In genomic region chr15:89822951-89823701, GRCh38 we compare ENCODE assay signal across 12 cellular contexts. TPM values are rescaled to one million over a fixed set of nuclear protein-coding genes. Genes with fewer than 3 reads are reported as not detected.
DNase-seq lines count a peak whose midpoint lies in the region; ATAC-seq and TF ChIP-seq lines count a peak whose summit lies in the region.
"Had no signal": no experiment of that assay in that cellular context is flagged by ENCODE, and none has a peak within 500 bp of the region (broad histone marks: within the 10 kb centered on the region; RNA-seq: fewer than 3 reads in every experiment).

No MANE protein-coding gene starts in this region.

- no peaks in the 10 kb centered on the region for H3K4me1 ChIP-seq in CD4-positive, alpha-beta memory T cell (ENCODE audit: insufficient read depth, low read length)

- no peak overlapping the region for H3K27ac ChIP-seq in CD4-positive, alpha-beta memory T cell (ENCODE audit: low read depth, low read length)
- H3K27ac ChIP-seq: neural progenitor cell had no signal

- peak overlapping the region; percentile 36 for H3K4me3 Mint-ChIP-seq in HFFc6
- no peak overlapping the region for H3K4me3 Mint-ChIP-seq in CD4-positive, alpha-beta memory T cell
- H3K4me3 Mint-ChIP-seq: neural progenitor cell had no signal

- DNase-seq in A172 (ENCODE audit: low spot score) (peak; percentile 65), HFFc6 (peak; percentile 51), SW480 (ENCODE audit: low spot score) (peak; percentile 9), foreskin fibroblast (peak; percentile 76 to 83), DMS53 treated with DMSO at 0.1 percent for 48 hours (lab: John Stamatoyannopoulos, UW; ENCODE audit: unreplicated experiment) (no peak), HPDE6-E6E7 (ENCODE audit: extremely low spot score) (no peak)
- no peak for DNase-seq in CD4-positive, alpha-beta memory T cell
- DNase-seq: activated CD8-positive, alpha-beta memory T cell treated with anti-CD3 and anti-CD28 coated beads, Interleukin-2, amount 50 U/mL, for 48 hours; NCI-H1417; stimulated activated CD4-positive, alpha-beta T cell treated with anti-CD3 and anti-CD28 coated beads, Interleukin-4, amount 100 ng/mL, for 24 hours had no signal

- H3K4me3 ChIP-seq in foreskin fibroblast (ENCODE audit: low read depth in 1 of 2, low read length in 2 of 2) = no peak overlapping the region
- no peak overlapping the region for H3K4me3 ChIP-seq in CD4-positive, alpha-beta memory T cell (ENCODE audit: low read length in 2 of 2)
- H3K4me3 ChIP-seq: neural progenitor cell had no signal

- no peaks in the 10 kb centered on the region for H3K36me3 ChIP-seq in CD4-positive, alpha-beta memory T cell (ENCODE audit: insufficient read depth, low read length)
- H3K36me3 ChIP-seq: neural progenitor cell had no signal

- ATAC-seq in HG02938 (IDR thresholded peaks at IDR 0.05; ENCODE audit: unreplicated experiment) = no peak

- TF ChIP-seq CTCF in HFFc6 (IDR thresholded peaks at IDR 0.05) (no peak), foreskin fibroblast (IDR thresholded peaks at IDR 0.05; ENCODE audit: low read depth, low read length) (no peak)

- CTCF ChIA-PET in CD4-positive, alpha-beta memory T cell (lab: Charles Lee; ENCODE audit: partially characterized antibody) = no interaction called here

- intact Hi-C loops in CD4-positive, alpha-beta memory T cell (cut with micrococcal nuclease) = no loop called here

- H3K27me3 ChIP-seq in CD4-positive, alpha-beta memory T cell (ENCODE audit: insufficient read depth, low read length) = no peaks in the 10 kb centered on the region

- H3K27me3 Mint-ChIP-seq in HFFc6 (ENCODE audit: insufficient read depth) = no peaks in the 10 kb centered on the region; the same call in 1 of the 2 replicates
- H3K27me3 Mint-ChIP-seq in CD4-positive, alpha-beta memory T cell = peaks cover 2 to 6% of the 10 kb centered on the region in 2 donors

- H3K4me1 Mint-ChIP-seq in HFFc6 (ENCODE audit: low read depth) = peaks cover 76% of the 10 kb centered on the region
- H3K4me1 Mint-ChIP-seq in CD4-positive, alpha-beta memory T cell = no peaks in the 10 kb centered on the region

- H3K27ac Mint-ChIP-seq in HFFc6 = peak overlapping the region; percentile 85
- no peak overlapping the region for H3K27ac Mint-ChIP-seq in CD4-positive, alpha-beta memory T cell

- H3K9me3 ChIP-seq in CD4-positive, alpha-beta memory T cell (ENCODE audit: control insufficient read depth in 1 of 2, low read length in 2 of 2) = no peaks in the 10 kb centered on the region

- H3K9me3 Mint-ChIP-seq in HFFc6 = no peaks in the 10 kb centered on the region
- H3K9me3 Mint-ChIP-seq in CD4-positive, alpha-beta memory T cell = no peaks in the 10 kb centered on the region
- H3K9me3 Mint-ChIP-seq: neural progenitor cell had no signal

- POLR2A ChIA-PET in CD4-positive, alpha-beta memory T cell (lab: Charles Lee; ENCODE audit: partially characterized antibody) = no interaction called here

- H3K36me3 Mint-ChIP-seq in HFFc6 (ENCODE audit: low read depth) = no peaks in the 10 kb centered on the region
- H3K36me3 Mint-ChIP-seq in CD4-positive, alpha-beta memory T cell = no peaks in the 10 kb centered on the region
- H3K36me3 Mint-ChIP-seq: neural progenitor cell had no signal

RNA-seq across cellular contexts. Expression of gene ANPEP, which starts 8.5 kb away (rescaled TPM):
- total RNA-seq in A172 (2014; rRNA removed; shearing (Covaris generic)) = 1.7 and 3.6 TPM in 2 replicates
- total RNA-seq in HFFc6 (2021; fragmentation: NEBNext Ultra II Directional; extraction: Animal tissue kit (Norgen Biotek cat#: 25700)) = 100 to 1,000 TPM; 502 to 857 (median 524) TPM
- total RNA-seq in CD4-positive, alpha-beta memory T cell = 1 to 10 TPM; 1.9 to 2.2 TPM
- polyA plus RNA-seq in CD4-positive, alpha-beta memory T cell = not detected

RNA-seq across cellular contexts. Expression of gene MESP2, which starts 47.0 kb away (rescaled TPM):
- not detected in 2 replicates for total RNA-seq in A172 (2014; rRNA removed; shearing (Covaris generic))
- under 1 TPM in 3 of 6 experiments, not detected in 3; 0.19 to 0.26 (median 0.21) TPM for total RNA-seq in HFFc6 (2021; fragmentation: NEBNext Ultra II Directional; extraction: Animal tissue kit (Norgen Biotek cat#: 25700))
- total RNA-seq in CD4-positive, alpha-beta memory T cell = not detected
- polyA plus RNA-seq in CD4-positive, alpha-beta memory T cell = not detected

Comparison
In these comparisons a context has a peak if more than half of its experiments do, and no peak if none do; other contexts are left out.
1. DNase-seq: peak in A172 (single experiment), HFFc6 (single experiment), SW480 (single experiment) and foreskin fibroblast (2 of 2); none in CD4-positive, alpha-beta memory T cell (0 of 5), DMS53 treated with DMSO at 0.1 percent for 48 hours (single experiment) and HPDE6-E6E7 (single experiment).
2. RNA of gene ANPEP, which starts 8.5 kb away (total RNA-seq): 502 to 857 TPM in HFFc6; 1.9 to 2.2 TPM in CD4-positive, alpha-beta memory T cell and 1.7 to 3.6 TPM in A172; every median in the first group is over 100 times any median in the second.